In genomic region chr12:95492462-95492861, GRCh38 we compare ENCODE assay signal across 2 cellular contexts.
TF ChIP-seq lines count a peak whose summit lies in the region.

No MANE protein-coding gene starts in this region.

TF ChIP-seq in IMR-90, 13 proteins besides CTCF, POLR2A, EP300 and RAD21:
- TF ChIP-seq RFX5 (IDR thresholded peaks at IDR 0.05; ENCODE audit: low read depth, low read length) (no peak), NFE2L2 (IDR thresholded peaks at IDR 0.05; ENCODE audit: low read depth, low read length) (no peak), RCOR1 (IDR thresholded peaks at IDR 0.05; ENCODE audit: insufficient replicate concordance, low read length) (no peak), USF2 (IDR thresholded peaks at IDR 0.05; ENCODE audit: low read depth, low read length) (no peak), MXI1 (IDR thresholded peaks at IDR 0.05; ENCODE audit: borderline replicate concordance, low read depth, low read length) (no peak), MAFK (IDR thresholded peaks at IDR 0.05; ENCODE audit: low read depth, low read length) (no peak), ELK1 (IDR thresholded peaks at IDR 0.05; ENCODE audit: borderline replicate concordance, low read depth, low read length) (no peak), BHLHE40 (IDR thresholded peaks at IDR 0.05; ENCODE audit: low read depth, low read length) (no peak), CHD1 (IDR thresholded peaks at IDR 0.05; ENCODE audit: low read depth, low read length) (no peak), CEBPB (IDR thresholded peaks at IDR 0.05; ENCODE audit: low read depth, low read length) (no peak), MAZ (IDR thresholded peaks at IDR 0.05; ENCODE audit: borderline replicate concordance, low read depth, low read length) (no peak), FOS (IDR thresholded peaks at IDR 0.05; ENCODE audit: low read depth, low read length) (no peak), SMC3 (IDR thresholded peaks at IDR 0.05; ENCODE audit: low read depth, low read length) (no peak)

TF ChIP-seq in HepG2, 621 proteins besides CTCF, POLR2A, EP300 and RAD21:
- TF ChIP-seq POGZ (CRISPR knock-in tag; IDR thresholded peaks at IDR 0.05) (no peak), DNMT1 (CRISPR knock-in tag; IDR thresholded peaks at IDR 0.05) (no peak), CEBPB (IDR thresholded peaks at IDR 0.05; ENCODE audit: borderline replicate concordance, low read depth, low read length) (peak; percentile 36; the same call in 1 of the 2 replicates), IRF9 (CRISPR knock-in tag; IDR thresholded peaks at IDR 0.05; ENCODE audit: borderline replicate concordance) (no peak), ZNF121 (CRISPR knock-in tag; IDR thresholded peaks at IDR 0.05) (peak; percentile 53), CAMTA2 (CRISPR knock-in tag; IDR thresholded peaks at IDR 0.05; ENCODE audit: borderline replicate concordance) (no peak), HNF4A (CRISPR knock-in tag; IDR thresholded peaks at IDR 0.05) (peak; percentile 26; the same call in 1 of the 2 replicates)
